ENCODE assay signal across 27 cellular contexts in genomic region chr12:74963867-74964331, GRCh38.
DNase-seq lines count a peak whose midpoint lies in the region; ATAC-seq and TF ChIP-seq lines count a peak whose summit lies in the region.
"Had no signal": no experiment of that assay in that cellular context is flagged by ENCODE, and none has a peak within 500 bp of the region (broad histone marks: within the 10 kb centered on the region; RNA-seq: fewer than 3 reads in every experiment).

No MANE protein-coding gene starts in this region.

- peak; percentile 49 for ATAC-seq in HG02798 (IDR thresholded peaks at IDR 0.05; ENCODE audit: poor library complexity, unreplicated experiment)
- ATAC-seq: activated T-cell treated with anti-CD3 and anti-CD28 coated beads, Interleukin-2, amount 50 U/mL, for 4 hours; esophagus mucosa; WTC11 had no signal

- peak overlapping the region; percentile 81 to 87 for H3K27ac ChIP-seq in liver (ENCODE audit: low read depth in 1 of 2, low read length in 2 of 2)
- H3K27ac ChIP-seq in stomach = peak overlapping the region in 3 of 5 donors; percentile 40 to 69 (median 42)
- H3K27ac ChIP-seq: HL-60, ovary, Peyer's patch, SJCRH30 had no signal

- no peak overlapping the region for H3K27ac Mint-ChIP-seq in activated T-helper 1 cell treated with anti-CD3 and anti-CD28 coated beads, Interleukin-12 subunit alpha, Interleukin-12 subunit beta, Interleukin-2, Interleukin-4 antibody, amounts not matched to agents 30 ng/mL and 10 ng/mL and 1 ng/mL, durations not matched to agents 14 hours and 24 hours and 36 hours
- H3K27ac Mint-ChIP-seq: CD8-positive, alpha-beta memory T cell; endodermal cell; WTC11 had no signal

- peak overlapping the region; percentile 37 to 68 for H3K9ac ChIP-seq in liver (ENCODE audit: low read depth in 1 of 2, low read length in 2 of 2)

- no peak overlapping the region for H3K4me3 Mint-ChIP-seq in activated T-helper 1 cell treated with anti-CD3 and anti-CD28 coated beads, Interleukin-12 subunit alpha, Interleukin-12 subunit beta, Interleukin-2, Interleukin-4 antibody, amounts not matched to agents 30 ng/mL and 10 ng/mL and 1 ng/mL, durations not matched to agents 14 hours and 24 hours and 36 hours
- H3K4me3 Mint-ChIP-seq: activated T-cell treated with anti-CD3 and anti-CD28 coated beads, Interleukin-2, amount 50 U/mL, for 4 hours; CD8-positive, alpha-beta memory T cell; central memory CD8-positive, alpha-beta T cell; endodermal cell; WTC11 had no signal

- H3K4me1 Mint-ChIP-seq in activated T-helper 1 cell treated with anti-CD3 and anti-CD28 coated beads, Interleukin-12 subunit alpha, Interleukin-12 subunit beta, Interleukin-2, Interleukin-4 antibody, amounts not matched to agents 30 ng/mL and 10 ng/mL and 1 ng/mL, durations not matched to agents 14 hours and 24 hours and 36 hours (ENCODE audit: low read depth) = no peaks in the 10 kb centered on the region
- H3K4me1 Mint-ChIP-seq: CD8-positive, alpha-beta memory T cell; central memory CD8-positive, alpha-beta T cell; endodermal cell; WTC11 had no signal

- TF ChIP-seq EP300 in stomach (IDR thresholded peaks at IDR 0.05) = no peak

- no peaks in the 10 kb centered on the region for H3K36me3 ChIP-seq in liver (ENCODE audit: control insufficient read depth in 4 of 4, insufficient read depth in 3 of 4, low read depth in 1 of 4, low read length in 3 of 4)
- H3K36me3 ChIP-seq in stomach = no peaks in the 10 kb centered on the region
- H3K36me3 ChIP-seq: BE2C, ovary, Peyer's patch, SJCRH30 had no signal

- no peaks in the 10 kb centered on the region for H3K27me3 ChIP-seq in liver (ENCODE audit: control insufficient read depth in 4 of 4, insufficient read depth in 4 of 4, low read length in 3 of 4)
- H3K27me3 ChIP-seq in stomach = no peaks in the 10 kb centered on the region
- H3K27me3 ChIP-seq: BE2C, ovary, Peyer's patch, SJCRH30 had no signal

- WGBS in liver = 35% methylated on average over 5 of the region's 5 CpGs
- WGBS in stomach, 5 donors = 38 to 57% (median 45%) methylated on average over 5 of the region's 5 CpGs

- H3K4me3 ChIP-seq in liver (ENCODE audit: low read depth in 1 of 3, low read length in 3 of 3) = peak overlapping the region; percentile 27 to 57 (median 45)
- H3K4me3 ChIP-seq in stomach = no peak overlapping the region
- H3K4me3 ChIP-seq: ovary, Peyer's patch, SJCRH30 had no signal

- peak; percentile 36 for DNase-seq in glomerular visceral epithelial cell (ENCODE audit: extremely low spot score)
- DNase-seq in stomach = no peak
- DNase-seq in NCI-H1105 treated with DMSO at 0.1 percent for 48 hours (lab: John Stamatoyannopoulos, UW) = no peak
- no peak for DNase-seq in activated T-helper 1 cell treated with anti-CD3 and anti-CD28 coated beads, Interleukin-12 subunit alpha, Interleukin-12 subunit beta, Interleukin-2, Interleukin-4 antibody, amounts not matched to agents 30 ng/mL and 10 ng/mL and 1 ng/mL, durations not matched to agents 14 hours and 24 hours and 36 hours (ENCODE audit: low spot score)
- no peak for DNase-seq in LoVo (ENCODE audit: low spot score)
- DNase-seq: activated CD4-positive, alpha-beta T cell treated with anti-CD3 and anti-CD28 coated beads, Interleukin-2, amount 50 U/mL, for 1 hour; activated naive CD4-positive, alpha-beta T cell treated with Interleukin-2 at 50 U/mL for 16 hours; activated T-cell treated with anti-CD3 and anti-CD28 coated beads, Interleukin-2, amount 50 U/mL, for 4 hours; BE2C; CD8-positive, alpha-beta memory T cell; endodermal cell; islet precursor cell; NCI-H1436 treated with DMSO at 0.1 percent for 48 hours; NCI-H226; NCI-H69; ovary; Peyer's patch; SJCRH30; small intestine; stimulated activated naive CD4-positive, alpha-beta T cell treated with Interleukin-2 at 50 U/mL for 16 hours; T1000 had no signal

- intact Hi-C loops in stomach (cut with DNase I; ENCODE audit: low total_unique reads) = no loop called here
- intact Hi-C loops in activated T-helper 1 cell treated with anti-CD3 and anti-CD28 coated beads, Interleukin-12 subunit alpha, Interleukin-12 subunit beta, Interleukin-2, Interleukin-4 antibody, amounts not matched to agents 30 ng/mL and 10 ng/mL and 1 ng/mL, durations not matched to agents 14 hours and 24 hours and 36 hours (cut with micrococcal nuclease) = no loop called here

- TF ChIP-seq RAD21 in liver (IDR thresholded peaks at IDR 0.05) = peak; percentile 28 to 30

- no peaks in the 10 kb centered on the region for H3K9me3 Mint-ChIP-seq in activated T-helper 1 cell treated with anti-CD3 and anti-CD28 coated beads, Interleukin-12 subunit alpha, Interleukin-12 subunit beta, Interleukin-2, Interleukin-4 antibody, amounts not matched to agents 30 ng/mL and 10 ng/mL and 1 ng/mL, durations not matched to agents 14 hours and 24 hours and 36 hours
- H3K9me3 Mint-ChIP-seq: activated T-cell treated with anti-CD3 and anti-CD28 coated beads, Interleukin-2, amount 50 U/mL, for 4 hours; central memory CD8-positive, alpha-beta T cell; endodermal cell; WTC11 had no signal

- peaks cover 0 to 2% (median 0%) of the 10 kb centered on the region in 4 donors for H3K9me3 ChIP-seq in liver (ENCODE audit: control insufficient read depth in 4 of 4, low read length in 3 of 4)
- H3K9me3 ChIP-seq in stomach = no peaks in the 10 kb centered on the region
- H3K9me3 ChIP-seq: BE2C, ovary, Peyer's patch, SJCRH30 had no signal

- TF ChIP-seq CTCF in liver (IDR thresholded peaks at IDR 0.05; ENCODE audit: low read depth, low read length, missing input control) = no peak
- no peak for TF ChIP-seq CTCF in stomach (IDR thresholded peaks at IDR 0.05)

- no peaks in the 10 kb centered on the region for H3K27me3 Mint-ChIP-seq in activated T-helper 1 cell treated with anti-CD3 and anti-CD28 coated beads, Interleukin-12 subunit alpha, Interleukin-12 subunit beta, Interleukin-2, Interleukin-4 antibody, amounts not matched to agents 30 ng/mL and 10 ng/mL and 1 ng/mL, durations not matched to agents 14 hours and 24 hours and 36 hours (ENCODE audit: insufficient read depth)
- H3K27me3 Mint-ChIP-seq: CD8-positive, alpha-beta memory T cell; central memory CD8-positive, alpha-beta T cell had no signal

- H3K36me3 Mint-ChIP-seq in activated T-helper 1 cell treated with anti-CD3 and anti-CD28 coated beads, Interleukin-12 subunit alpha, Interleukin-12 subunit beta, Interleukin-2, Interleukin-4 antibody, amounts not matched to agents 30 ng/mL and 10 ng/mL and 1 ng/mL, durations not matched to agents 14 hours and 24 hours and 36 hours (ENCODE audit: low read depth) = no peaks in the 10 kb centered on the region
- H3K36me3 Mint-ChIP-seq: CD8-positive, alpha-beta memory T cell; WTC11 had no signal

- TF ChIP-seq POLR2A in stomach (IDR thresholded peaks at IDR 0.05) = no peak

- H3K4me1 ChIP-seq in liver (ENCODE audit: control insufficient read depth in 4 of 4, insufficient read depth in 4 of 4, low read length in 3 of 4) (peaks cover 0 to 7% (median 1%) of the 10 kb centered on the region in 4 donors), stomach (no peaks in the 10 kb centered on the region)
- H3K4me1 ChIP-seq: BE2C, Peyer's patch had no signal

TF ChIP-seq in liver, 16 proteins besides CTCF, POLR2A, EP300 and RAD21 (continues in another document):
- TF ChIP-seq GABPA (IDR thresholded peaks at IDR 0.05 in 1 of 2, conservative IDR thresholded peaks at IDR 0.05 in 1 of 2) (peak in 1 of 2 donors; percentile 45), FOXA2 (IDR thresholded peaks at IDR 0.05) (peak; percentile 85), SP1 (IDR thresholded peaks at IDR 0.05) (peak; percentile 78), FOXA1 (IDR thresholded peaks at IDR 0.05) (peak; percentile 79), YY1 (IDR thresholded peaks at IDR 0.05) (no peak), REST (IDR thresholded peaks at IDR 0.05) (peak; percentile 87), RXRA (IDR thresholded peaks at IDR 0.05) (peak in 1 of 2 donors; percentile 52), EGR1 (IDR thresholded peaks at IDR 0.05; ENCODE audit: low read depth in 2 of 2) (peak; percentile 43 to 54), JUND (IDR thresholded peaks at IDR 0.05) (peak; percentile 50 to 53), HNF4A (conservative IDR thresholded peaks at IDR 0.05) (peak in 1 of 2 donors; percentile 21), ATF3 (IDR thresholded peaks at IDR 0.05) (peak; percentile 65), TAF1 (conservative IDR thresholded peaks at IDR 0.05) (peak; percentile 96), NR2F2 (IDR thresholded peaks at IDR 0.05) (no peak), MAX (IDR thresholded peaks at IDR 0.05) (peak; percentile 45)

Comparison
In these comparisons a context has a peak if more than half of its experiments do, and no peak if none do; other contexts are left out.
1. H3K4me3 ChIP-seq: peak in liver (3 of 3); none in stomach (0 of 4).